In genomic region chr9:123211081-123211480, GRCh38 we compare ENCODE assay signal across 2 cellular contexts.
A peak's percentile ranks its signal among the peaks of the same experiment; 100 is the strongest.
TF ChIP-seq lines count a peak whose summit lies in the region.

No MANE protein-coding gene starts in this region.

TF ChIP-seq in HepG2, 621 proteins besides CTCF, POLR2A, EP300 and RAD21:
- peak; percentile 83 for TF ChIP-seq ATF7 (IDR thresholded peaks at IDR 0.05)
- TF ChIP-seq ATF7 (CRISPR knock-in tag; IDR thresholded peaks at IDR 0.05) = no peak
- TF ChIP-seq ZNF878 (CRISPR knock-in tag; IDR thresholded peaks at IDR 0.05) = no peak

TF ChIP-seq in GM12878, 131 proteins besides CTCF, POLR2A, EP300 and RAD21:
- TF ChIP-seq SREBF1 (IDR thresholded peaks at IDR 0.05; ENCODE audit: low read length) (no peak), KDM1A (IDR thresholded peaks at IDR 0.05; ENCODE audit: borderline replicate concordance) (no peak), ELK1 (IDR thresholded peaks at IDR 0.05; ENCODE audit: low read depth, low read length) (no peak), ZSCAN29 (IDR thresholded peaks at IDR 0.05) (no peak), ATF7 (IDR thresholded peaks at IDR 0.05; ENCODE audit: low read depth) (peak; percentile 32; the same call in 1 of the 2 replicates), IRF3 (IDR thresholded peaks at IDR 0.05) (no peak), KAT2A (conservative IDR thresholded peaks at IDR 0.05; ENCODE audit: control insufficient read depth, low read depth, low read length) (no peak), ESRRA (IDR thresholded peaks at IDR 0.05; ENCODE audit: low read length) (no peak)
